In genomic region chr5:145946112-145946861, GRCh38 we compare ENCODE assay signal across 8 cellular contexts. TPM values are rescaled to one million over a fixed set of nuclear protein-coding genes. Genes with fewer than 3 reads are reported as not detected.
DNase-seq lines count a peak whose midpoint lies in the region; ATAC-seq lines count a peak whose summit lies in the region.

No MANE protein-coding gene starts in this region.

- in situ Hi-C loops in ACHN (cut with HindIII; ENCODE audit: low pct_ligation_motif_present, low pct_unique_long_range_greater_than_20kb, low sequenced_read_pairs) (no loop called here), HAP-1 (cut with MboI; ENCODE audit: low sequenced_read_pairs) (no loop called here)

- H3K36me3 ChIP-seq in HAP-1 (replicated peaks) = no peaks in the 10 kb centered on the region

- H3K4me3 ChIP-seq in HAP-1 = no peak overlapping the region

- intact Hi-C loops in left ventricle myocardium superior (cut with micrococcal nuclease) = no loop called here

- H3K4me1 ChIP-seq in HAP-1 = no peaks in the 10 kb centered on the region

- peak; percentile 55 for ATAC-seq in GM19324 (IDR thresholded peaks at IDR 0.05; ENCODE audit: low FRiP score, unreplicated experiment)
- ATAC-seq in HG03175 (IDR thresholded peaks at IDR 0.05; ENCODE audit: unreplicated experiment) = peak; percentile 92
- ATAC-seq in left ventricle myocardium superior = peak; percentile 91

- H3K9me3 ChIP-seq in HAP-1 = no peaks in the 10 kb centered on the region

- peak; percentile 79 for DNase-seq in ACHN
- peak; percentile 36 for DNase-seq in T1000 (lab: John Stamatoyannopoulos, UW)
- DNase-seq in left ventricle myocardium superior = peak; percentile 57
- DNase-seq in HAP-1 (ENCODE audit: low spot score in 2 of 2) = no peak
- no peak for DNase-seq in ecto neural progenitor cell (ENCODE audit: low spot score)
- no peak for DNase-seq in NCI-H1930 (lab: John Stamatoyannopoulos, UW)

- no peaks in the 10 kb centered on the region for H3K27me3 ChIP-seq in HAP-1 (ENCODE audit: low read depth)

RNA-seq across cellular contexts. Expression of gene SH3RF2, which starts 9.9 kb away (rescaled TPM):
- total RNA-seq in left ventricle myocardium superior = 350 TPM

Comparison
In these comparisons a context has a peak if more than half of its experiments do, and no peak if none do; other contexts are left out.
1. DNase-seq: peak in ACHN (single experiment), T1000 (single experiment) and left ventricle myocardium superior (single experiment); none in HAP-1 (0 of 2), ecto neural progenitor cell (single experiment) and NCI-H1930 (0 of 2).
2. Peak in every context shown above with its lines, with median percentiles within 50 percentile points of each other: ATAC-seq.